ENCODE assay signal across 10 cellular contexts in genomic region chr7:42493436-42494198, GRCh38.
A peak's percentile ranks its signal among the peaks of the same experiment; 100 is the strongest.
DNase-seq lines count a peak whose midpoint lies in the region; ATAC-seq and TF ChIP-seq lines count a peak whose summit lies in the region.
"Had no signal": no experiment of that assay in that cellular context is flagged by ENCODE, and none has a peak within 500 bp of the region (broad histone marks: within the 10 kb centered on the region; RNA-seq: fewer than 3 reads in every experiment).

No MANE protein-coding gene starts in this region.

- CTCF ChIA-PET in RWPE1 (lab: Yijun Ruan, JAX), result interaction anchor here (1.0 kb wide), 1 partner anchor 553 kb away, joined by 3 read pairs; no protein-coding TSS in a partner anchor

- H3K4me1 ChIP-seq in muscle layer of colon (ENCODE audit: insufficient read depth, low read length) (peaks cover 46% of the 10 kb centered on the region), uterus (no peaks in the 10 kb centered on the region)

- no peak for TF ChIP-seq CTCF in RWPE1 (conservative IDR thresholded peaks at IDR 0.05; ENCODE audit: low read depth)
- TF ChIP-seq CTCF in uterus (IDR thresholded peaks at IDR 0.05), result peak in 1 of 4 experiments; percentile 12

- DNase-seq in DMS53 (lab: John Stamatoyannopoulos, UW) (peak; percentile 67), RWPE1 (ENCODE audit: low spot score) (peak; percentile 70), fibroblast of gingiva (ENCODE audit: low read depth) (peak; percentile 85), uterus (peak; percentile 82 to 87)

- no peak for TF ChIP-seq POLR2A in uterus (IDR thresholded peaks at IDR 0.05)

- peak overlapping the region; percentile 55 to 65 for H3K4me3 ChIP-seq in muscle layer of colon (ENCODE audit: low read depth in 1 of 2, low read length in 2 of 2)
- peak overlapping the region; percentile 22 to 41 for H3K4me3 ChIP-seq in uterus

- POLR2A ChIA-PET in RWPE1 (lab: Yijun Ruan, JAX; ENCODE audit: low non-redundant PET), result no interaction called here

- H3K27me3 ChIP-seq in muscle layer of colon (ENCODE audit: control insufficient read depth in 1 of 2, insufficient read depth in 2 of 2, low read length in 2 of 2), result no peaks in the 10 kb centered on the region
- no peaks in the 10 kb centered on the region for H3K27me3 ChIP-seq in uterus

- no peaks in the 10 kb centered on the region for H3K36me3 ChIP-seq in muscle layer of colon (ENCODE audit: insufficient read depth, low read length)
- no peaks in the 10 kb centered on the region for H3K36me3 ChIP-seq in uterus

- H3K27ac ChIP-seq in RWPE1 (peak overlapping the region; percentile 64), muscle layer of colon (ENCODE audit: low read depth, low read length) (peak overlapping the region; percentile 98), uterus (peak overlapping the region; percentile 37 to 66)
- H3K27ac ChIP-seq: HL-60 had no signal

- intact Hi-C loops in uterus (cut with DNase I; ENCODE audit: low total_unique reads), result no loop called here

- ATAC-seq in GM18861 (IDR thresholded peaks at IDR 0.05; ENCODE audit: unreplicated experiment) (no peak), HG03045 (IDR thresholded peaks at IDR 0.05; ENCODE audit: unreplicated experiment) (no peak), HG02973 (IDR thresholded peaks at IDR 0.05; ENCODE audit: unreplicated experiment) (no peak)
- ATAC-seq: naive thymus-derived CD4-positive, alpha-beta T cell had no signal

- peak overlapping the region; percentile 40 for H3K9ac ChIP-seq in muscle layer of colon (ENCODE audit: low read length)

- no peaks in the 10 kb centered on the region for H3K9me3 ChIP-seq in muscle layer of colon (ENCODE audit: low read length)
- no peaks in the 10 kb centered on the region for H3K9me3 ChIP-seq in uterus
